In genomic region chr9:35490155-35490909, GRCh38 we compare ENCODE assay signal across 8 cellular contexts. TPM values are rescaled to one million over a fixed set of nuclear protein-coding genes. Genes with fewer than 3 reads are reported as not detected.
DNase-seq lines count a peak whose midpoint lies in the region; ATAC-seq and TF ChIP-seq lines count a peak whose summit lies in the region.

No MANE protein-coding gene starts in this region.

- H3K9me3 Mint-ChIP-seq in T-cell (no peaks in the 10 kb centered on the region), nephron (peaks cover 2% of the 10 kb centered on the region)

- H4K20me1 ChIP-seq in fibroblast of lung (ENCODE audit: control insufficient read depth, extremely low read depth, insufficient read depth, low read length) = no peaks in the 10 kb centered on the region

- H3K36me3 ChIP-seq in fibroblast of lung (ENCODE audit: control insufficient read depth, insufficient read depth, low read length) = no peaks in the 10 kb centered on the region

- POLR2A ChIA-PET in T-cell (lab: Charles Lee) = no interaction called here

- H3K27ac ChIP-seq in fibroblast of lung (ENCODE audit: insufficient read depth, low read length) = peak overlapping the region; percentile 87

- H3K4me1 ChIP-seq in fibroblast of lung (ENCODE audit: control insufficient read depth, extremely low read depth, insufficient read depth, low read length) = no peaks in the 10 kb centered on the region

- H3K27me3 Mint-ChIP-seq in T-cell (peaks cover 6 to 29% of the 10 kb centered on the region in 2 donors), nephron (ENCODE audit: low read depth) (no peaks in the 10 kb centered on the region)

- TF ChIP-seq CTCF in fibroblast of lung (conservative IDR thresholded peaks at IDR 0.05 in 1 of 2, IDR thresholded peaks at IDR 0.05 in 1 of 2; ENCODE audit: low read depth in 1 of 2, low read length in 2 of 2) (peak in 1 of 2 donors; percentile 9), nephron (IDR thresholded peaks at IDR 0.05; ENCODE audit: unreplicated experiment in 3 of 3) (no peak)

- peak overlapping the region; percentile 60 for H2AFZ ChIP-seq in fibroblast of lung (ENCODE audit: low read length)

- peak overlapping the region; percentile 77 for H3K4me2 ChIP-seq in fibroblast of lung (ENCODE audit: extremely low read depth, insufficient read depth, low read length)

- H3K79me2 ChIP-seq in fibroblast of lung (ENCODE audit: control insufficient read depth, insufficient read depth, low read length) = peaks cover 51% of the 10 kb centered on the region

- H3K4me1 Mint-ChIP-seq in T-cell (peaks cover 14 to 31% (median 24%) of the 10 kb centered on the region in 3 donors), nephron (peaks cover 40% of the 10 kb centered on the region)

- H3K4me3 Mint-ChIP-seq in T-cell = peak overlapping the region; percentile 75 to 83 (median 81)
- H3K4me3 Mint-ChIP-seq in nephron = peak overlapping the region; percentile 95 to 98 (median 97)

- peak overlapping the region in 1 of 2 donors; percentile 66 for H3K27ac Mint-ChIP-seq in T-cell
- peak overlapping the region; percentile 94 to 96 (median 94) for H3K27ac Mint-ChIP-seq in nephron

- no peaks in the 10 kb centered on the region for H3K27me3 ChIP-seq in fibroblast of lung (ENCODE audit: control insufficient read depth, insufficient read depth, low read length)

- peak overlapping the region; percentile 69 to 90 (median 80) for H3K4me3 ChIP-seq in fibroblast of lung (replicated peaks in 1 of 4; ENCODE audit: control extremely low read depth in 1 of 4, insufficient read depth in 1 of 4, low read depth in 3 of 4, low read length in 4 of 4)

- H3K9me3 ChIP-seq in fibroblast of lung (ENCODE audit: control insufficient read depth, insufficient read depth, low read depth, low read length) = no peaks in the 10 kb centered on the region

- peak; percentile 65 for DNase-seq in activated CD8-positive, alpha-beta memory T cell treated with anti-CD3 and anti-CD28 coated beads for 24 hours
- DNase-seq in activated CD8-positive, alpha-beta memory T cell treated with anti-CD3 and anti-CD28 coated beads, Interleukin-2, amount 50 U/mL, for 48 hours = no peak
- DNase-seq in T-cell (no peak), fibroblast of lung (ENCODE audit: low read depth in 2 of 2) (peak in 1 of 2 donors; percentile 9), dermis blood vessel endothelial cell (no peak), NAMALWA (ENCODE audit: low spot score) (no peak)

- CTCF ChIA-PET in T-cell (lab: Charles Lee) = interaction anchor here in 1 of 2 donors (0.6 to 1.0 kb wide), 2 partner anchors 32 to 63 kb away, joined by 3 read pairs; no protein-coding TSS in a partner anchor

- peak overlapping the region; percentile 79 for H3K9ac ChIP-seq in fibroblast of lung (ENCODE audit: insufficient read depth, low read length)

- H3K36me3 Mint-ChIP-seq in T-cell = no peaks in the 10 kb centered on the region
- peaks cover under 1% of the 10 kb centered on the region for H3K36me3 Mint-ChIP-seq in nephron (ENCODE audit: low read depth)

- ATAC-seq in T-cell (replicated peaks in 1 of 4) (peak in 1 of 4 experiments; percentile 8), GM21390 (IDR thresholded peaks at IDR 0.05; ENCODE audit: unreplicated experiment) (no peak)

RNA-seq across cellular contexts. Expression of gene RUSC2, which starts 0.4 kb away (rescaled TPM):
- total RNA-seq in T-cell (1 to 10 TPM in 3 of 5 donors, under 1 TPM in 2; 0.16 to 3.1 (median 1.2) TPM), fibroblast of lung (10.0 and 15.5 TPM in 2 replicates), dermis blood vessel endothelial cell (15.8 and 24.5 TPM in 2 replicates)
- polyA plus RNA-seq in fibroblast of lung = 14.2 and 14.8 TPM in 2 replicates
- polyA plus RNA-seq in fibroblast of lung (2012) = 16.0 and 18.2 TPM in 2 replicates
- 96.8 and 109 TPM in 2 replicates for polyA minus RNA-seq in fibroblast of lung (ENCODE audit: low replicate concordance)
